Comparison of ENCODE assay signal across 8 cellular contexts in the genomic region with DNA sequence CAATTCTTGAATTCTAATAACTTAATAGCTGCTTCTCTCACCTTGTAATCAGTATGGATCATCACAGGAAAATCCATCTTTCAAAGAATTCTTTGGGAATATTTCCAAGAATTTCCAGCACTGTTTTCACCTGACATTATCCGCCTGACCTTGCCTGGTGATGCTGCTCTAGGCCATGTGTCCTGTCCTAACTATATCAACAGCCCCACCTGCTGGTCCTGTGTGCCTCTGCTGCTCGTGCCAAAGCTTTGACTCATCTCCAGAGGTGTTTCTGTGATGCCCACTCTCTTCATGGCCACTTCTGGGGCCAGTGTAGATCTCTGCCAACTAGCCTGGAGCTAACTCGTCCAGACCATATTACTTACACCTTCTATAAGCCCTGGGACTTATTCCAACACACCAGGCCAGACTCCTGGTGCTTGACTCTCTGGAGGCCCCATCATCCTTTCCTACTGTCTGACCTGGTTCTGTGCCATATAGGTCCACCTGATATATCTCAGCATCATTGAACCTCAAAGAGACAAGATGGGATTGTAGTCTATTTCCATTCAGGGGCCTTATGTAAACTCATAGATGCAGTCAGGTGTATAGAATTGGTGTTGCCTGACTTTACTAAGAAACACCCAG.
DNase-seq lines count a peak whose midpoint lies in the region; ATAC-seq, FAIRE-seq and TF ChIP-seq lines count a peak whose summit lies in the region.

No MANE protein-coding gene starts in this region.

- H3K27me3 ChIP-seq in pancreas (no peaks in the 10 kb centered on the region), vagina (no peaks in the 10 kb centered on the region)

- H3K4me3 ChIP-seq in foreskin fibroblast (ENCODE audit: low read depth in 1 of 2, low read length in 2 of 2) = no peak overlapping the region
- H3K4me3 ChIP-seq in pancreas = no peak overlapping the region
- H3K4me3 ChIP-seq in vagina = no peak overlapping the region

- TF ChIP-seq CTCF in C4-2B (conservative IDR thresholded peaks at IDR 0.05) (peak; percentile 94), foreskin fibroblast (IDR thresholded peaks at IDR 0.05; ENCODE audit: low read depth, low read length) (peak; percentile 67), pancreas (IDR thresholded peaks at IDR 0.05) (peak in 1 of 4 donors; percentile 23), vagina (IDR thresholded peaks at IDR 0.05) (peak; percentile 30 to 50 (median 41))

- DNase-seq in GM19240 (ENCODE audit: insufficient read length, low spot score) (peak; percentile 47), HT-29 (ENCODE audit: low spot score) (peak; percentile 87), RKO (ENCODE audit: low spot score) (peak; percentile 75), foreskin fibroblast (peak; percentile 52 to 75), pancreas (peak in 2 of 6 donors; percentile 24 to 34), vagina (ENCODE audit: extremely low spot score in 2 of 2) (no peak)

- H3K4me1 Mint-ChIP-seq in activated T-helper 17 cell treated with anti-CD3 and anti-CD28 coated beads, Interleukin-2, amount 50 U/mL, for 72 hours = peaks cover 14% of the 10 kb centered on the region

- 48 to 54% methylated on average over 3 of the region's 3 CpGs for WGBS in pancreas, 2 donors

- H3K9me3 Mint-ChIP-seq in activated T-helper 17 cell treated with anti-CD3 and anti-CD28 coated beads, Interleukin-2, amount 50 U/mL, for 72 hours = no peaks in the 10 kb centered on the region

- no peak for FAIRE-seq in pancreas (lab: Jason Lieb, UNC)

- intact Hi-C loops in pancreas (cut with DNase I) = no loop called here
- intact Hi-C loops in vagina (cut with DNase I) = no loop called here

- no peak overlapping the region for H3K27ac Mint-ChIP-seq in activated T-helper 17 cell treated with anti-CD3 and anti-CD28 coated beads, Interleukin-2, amount 50 U/mL, for 72 hours

- no peaks in the 10 kb centered on the region for H3K27me3 Mint-ChIP-seq in activated T-helper 17 cell treated with anti-CD3 and anti-CD28 coated beads, Interleukin-2, amount 50 U/mL, for 72 hours

- peak; percentile 80 for ATAC-seq in activated T-helper 17 cell treated with anti-CD3 and anti-CD28 coated beads, Interleukin-2, amount 50 U/mL, for 72 hours (replicated peaks)
- ATAC-seq in pancreas = peak in 3 of 4 donors; percentile 70 to 83 (median 75)

- H3K4me1 ChIP-seq in pancreas = no peaks in the 10 kb centered on the region
- no peaks in the 10 kb centered on the region for H3K4me1 ChIP-seq in vagina

- no peaks in the 10 kb centered on the region for H3K9me3 ChIP-seq in pancreas
- H3K9me3 ChIP-seq in vagina = no peaks in the 10 kb centered on the region

- no peak overlapping the region for H3K4me3 Mint-ChIP-seq in activated T-helper 17 cell treated with anti-CD3 and anti-CD28 coated beads, Interleukin-2, amount 50 U/mL, for 72 hours

- H3K27ac ChIP-seq in C4-2B (no peak overlapping the region), pancreas (no peak overlapping the region), vagina (no peak overlapping the region)

- H3K36me3 ChIP-seq in pancreas (no peaks in the 10 kb centered on the region), vagina (no peaks in the 10 kb centered on the region)

- peaks cover 10% of the 10 kb centered on the region for H3K36me3 Mint-ChIP-seq in activated T-helper 17 cell treated with anti-CD3 and anti-CD28 coated beads, Interleukin-2, amount 50 U/mL, for 72 hours (ENCODE audit: low read depth)

- TF ChIP-seq POLR2A in vagina (IDR thresholded peaks at IDR 0.05) = no peak

Comparison
In these comparisons a context has a peak if more than half of its experiments do, and no peak if none do; other contexts are left out.
1. DNase-seq: peak in GM19240 (single experiment), HT-29 (single experiment), RKO (single experiment) and foreskin fibroblast (2 of 2); none in vagina (0 of 2).